Comparison of ENCODE assay signal across 24 cellular contexts in the genomic region with DNA sequence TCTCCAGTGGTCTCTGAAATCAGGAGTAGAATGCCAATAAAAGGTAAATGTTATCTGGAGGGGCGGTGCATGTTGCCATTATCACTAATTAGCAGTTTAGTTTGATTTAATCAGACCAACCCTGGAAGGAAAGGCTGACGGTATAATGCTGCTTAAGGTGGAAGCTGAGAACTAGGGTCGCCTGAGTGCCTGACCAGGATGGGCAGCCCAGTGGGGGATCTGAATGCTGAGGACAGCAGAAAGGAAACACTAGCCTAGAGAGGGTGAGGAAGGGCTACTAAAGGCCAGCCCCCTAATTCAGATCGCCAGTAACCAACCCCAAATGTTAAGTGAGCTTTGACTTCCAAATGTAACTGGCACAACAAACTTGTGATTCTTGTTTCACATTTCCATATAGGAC.
A peak's percentile ranks its signal among the peaks of the same experiment; 100 is the strongest.
DNase-seq lines count a peak whose midpoint lies in the region; ATAC-seq, FAIRE-seq and TF ChIP-seq lines count a peak whose summit lies in the region.
"Had no signal": no experiment of that assay in that cellular context is flagged by ENCODE, and none has a peak within 500 bp of the region (broad histone marks: within the 10 kb centered on the region; RNA-seq: fewer than 3 reads in every experiment).

No MANE protein-coding gene starts in this region.

- no peak overlapping the region for H2AFZ ChIP-seq in H1 (ENCODE audit: low read length)
- H2AFZ ChIP-seq in neural progenitor cell (replicated peaks) = no peak overlapping the region

- POLR2A ChIA-PET in activated CD4-positive, alpha-beta T cell treated with anti-CD3 and anti-CD28 coated beads, Interleukin-2, amount 10 ng/mL, durations not matched to agents 7 days and 5 days (lab: Charles Lee) = no interaction called here
- POLR2A ChIA-PET in H1 (lab: Charles Lee; ENCODE audit: partially characterized antibody) = interaction anchor here (0.8 kb wide), 1 partner anchor 23 kb away, joined by 3 read pairs; no protein-coding TSS in a partner anchor

- peak; percentile 48 for DNase-seq in activated CD4-positive, alpha-beta T cell treated with anti-CD3 and anti-CD28 coated beads, Interleukin-2, amount 10 ng/mL, durations not matched to agents 24 days and 14 days
- no peak for DNase-seq in activated CD4-positive, alpha-beta T cell treated with anti-CD3 and anti-CD28 coated beads, Interleukin-2, amount 10 ng/mL, durations not matched to agents 7 days and 5 days
- DNase-seq in SK-N-DZ (ENCODE audit: low spot score) (peak; percentile 49), H1 (ENCODE audit: low read depth in 1 of 2, low spot score in 2 of 2) (no peak), neural progenitor cell (ENCODE audit: low spot score) (peak; percentile 12), lower lobe of right lung (no peak), stomach (no peak), right cardiac atrium (no peak)
- DNase-seq: ACHN; BE2C; C1 segment of cervical spinal cord; CD4-positive, CD25-positive, alpha-beta regulatory T cell; CD8-positive, alpha-beta memory T cell; COR-L47; DMS 273 treated with DMSO at 0.1 percent for 48 hours; DMS53; DND-41; EL; HFFc6 had no signal

- H3K4me2 ChIP-seq in H1 (ENCODE audit: insufficient read depth in 1 of 2, low read depth in 2 of 2, low read length in 2 of 2) (no peak overlapping the region), neural progenitor cell (no peak overlapping the region)

- no peak overlapping the region for H3K27ac ChIP-seq in H1 (ENCODE audit: low read depth, low read length)
- no peak overlapping the region for H3K27ac ChIP-seq in neural progenitor cell
- H3K27ac ChIP-seq in lower lobe of right lung = no peak overlapping the region
- no peak overlapping the region for H3K27ac ChIP-seq in stomach
- no peak overlapping the region for H3K27ac ChIP-seq in right cardiac atrium (ENCODE audit: low read length)
- H3K27ac ChIP-seq: HL-60 had no signal

- no peak overlapping the region for H2AK5ac ChIP-seq in H1 (ENCODE audit: low read depth, low read length)

- peaks cover 17% of the 10 kb centered on the region for H3K4me1 Mint-ChIP-seq in activated CD4-positive, alpha-beta T cell treated with anti-CD3 and anti-CD28 coated beads, Interleukin-2, amount 10 ng/mL, durations not matched to agents 24 days and 14 days
- peaks cover 37% of the 10 kb centered on the region for H3K4me1 Mint-ChIP-seq in activated CD4-positive, alpha-beta T cell treated with anti-CD3 and anti-CD28 coated beads, Interleukin-2, amount 10 ng/mL, durations not matched to agents 7 days and 5 days
- H3K4me1 Mint-ChIP-seq in neural progenitor cell = peaks cover 66% of the 10 kb centered on the region
- H3K4me1 Mint-ChIP-seq: CD4-positive, CD25-positive, alpha-beta regulatory T cell had no signal

- peaks cover 6% of the 10 kb centered on the region for H3K9me3 Mint-ChIP-seq in activated CD4-positive, alpha-beta T cell treated with anti-CD3 and anti-CD28 coated beads, Interleukin-2, amount 10 ng/mL, durations not matched to agents 24 days and 14 days
- no peaks in the 10 kb centered on the region for H3K9me3 Mint-ChIP-seq in activated CD4-positive, alpha-beta T cell treated with anti-CD3 and anti-CD28 coated beads, Interleukin-2, amount 10 ng/mL, durations not matched to agents 7 days and 5 days
- no peaks in the 10 kb centered on the region for H3K9me3 Mint-ChIP-seq in neural progenitor cell
- H3K9me3 Mint-ChIP-seq: HFFc6 had no signal

- 0 out of 2 replicates have a peak overlapping the region, but pooled peaks have one; percentile 24 for H2BK15ac ChIP-seq in H1 (ENCODE audit: low read length)

- no peak overlapping the region for H3K56ac ChIP-seq in H1 (replicated peaks; ENCODE audit: insufficient read length, low read depth, low read length)

- no peak for FAIRE-seq in H1 (lab: Jason Lieb, UNC)
- FAIRE-seq: A204.1, GM12878, H54 had no signal

- H4K8ac ChIP-seq in H1 (ENCODE audit: extremely low read depth, insufficient read depth, low read length) = no peak overlapping the region

- no peak overlapping the region for H2BK12ac ChIP-seq in H1 (ENCODE audit: low read depth, low read length)

- H3K9me3 ChIP-seq in H1 (ENCODE audit: insufficient read depth in 2 of 2, low read depth in 1 of 2, low read length in 1 of 2) = no peaks in the 10 kb centered on the region
- no peaks in the 10 kb centered on the region for H3K9me3 ChIP-seq in neural progenitor cell (ENCODE audit: low read depth)
- H3K9me3 ChIP-seq in lower lobe of right lung = no peaks in the 10 kb centered on the region
- no peaks in the 10 kb centered on the region for H3K9me3 ChIP-seq in stomach
- H3K9me3 ChIP-seq in right cardiac atrium (ENCODE audit: control insufficient read depth, low read length) = no peaks in the 10 kb centered on the region
- H3K9me3 ChIP-seq: BE2C had no signal

- H3K27me3 ChIP-seq in H1 (replicated peaks in 1 of 4; ENCODE audit: control insufficient read depth in 3 of 4, extremely low read depth in 1 of 4, insufficient read depth in 3 of 4, low read length in 3 of 4) (no peaks in the 10 kb centered on the region), neural progenitor cell (no peaks in the 10 kb centered on the region), lower lobe of right lung (ENCODE audit: low read depth) (no peaks in the 10 kb centered on the region), stomach (no peaks in the 10 kb centered on the region), right cardiac atrium (ENCODE audit: control insufficient read depth, insufficient read depth) (no peaks in the 10 kb centered on the region)
- H3K27me3 ChIP-seq: BE2C had no signal

- no peak overlapping the region for H3K23ac ChIP-seq in H1 (ENCODE audit: insufficient read length)

- H4K5ac ChIP-seq in H1 (ENCODE audit: insufficient read length, low read depth, low read length) = no peak overlapping the region

- CTCF ChIA-PET in activated CD4-positive, alpha-beta T cell treated with anti-CD3 and anti-CD28 coated beads, Interleukin-2, amount 10 ng/mL, durations not matched to agents 7 days and 5 days (lab: Charles Lee) = interaction anchor here (1.1 kb wide), 1 partner anchor 14 kb away, joined by 3 read pairs; no protein-coding TSS in a partner anchor
- CTCF ChIA-PET in H1 (lab: Charles Lee; ENCODE audit: partially characterized antibody) = interaction anchor here (0.6 kb wide), 1 partner anchor 113 kb away, joined by 4 read pairs; no protein-coding TSS in a partner anchor

- H2BK20ac ChIP-seq in H1 (ENCODE audit: low read length) = no peak overlapping the region

- H3K4me3 ChIP-seq in H1 (ENCODE audit: extremely low read depth in 1 of 4, insufficient read depth in 2 of 4, low read depth in 3 of 4, low read length in 4 of 4) = no peak overlapping the region
- no peak overlapping the region for H3K4me3 ChIP-seq in neural progenitor cell
- H3K4me3 ChIP-seq in lower lobe of right lung = no peak overlapping the region
- H3K4me3 ChIP-seq in stomach = no peak overlapping the region
- H3K4me3 ChIP-seq in right cardiac atrium (ENCODE audit: low read length) = no peak overlapping the region
- H3K4me3 ChIP-seq: GM12878 had no signal

- H3K4ac ChIP-seq in H1 (replicated peaks; ENCODE audit: insufficient read length, low read depth, low read length) = no peak overlapping the region

- H3K79me1 ChIP-seq in H1 (ENCODE audit: low read depth, low read length) = no peaks in the 10 kb centered on the region

- TF ChIP-seq CTCF in H1 (IDR thresholded peaks at IDR 0.05; ENCODE audit: control extremely low read depth in 1 of 3, insufficient read depth in 1 of 3, low read depth in 1 of 3, low read length in 3 of 3) (no peak), neural progenitor cell (IDR thresholded peaks at IDR 0.05) (no peak), lower lobe of right lung (IDR thresholded peaks at IDR 0.05) (no peak), stomach (IDR thresholded peaks at IDR 0.05) (no peak)

- H2BK5ac ChIP-seq in H1 (ENCODE audit: low read depth, low read length) = no peak overlapping the region

- ATAC-seq in lower lobe of right lung = no peak
- no peak for ATAC-seq in right cardiac atrium
- ATAC-seq: GM12878, HCT116 had no signal

- WGBS in H1 (ENCODE audit: extremely low coverage in 1 of 2, insufficient coverage in 1 of 2, insufficient read length in 1 of 2, insufficient replicate concordance in 2 of 2, low coverage in 1 of 2, low lambda C conversion rate in 2 of 2, missing lambda C conversion rate in 1 of 2), 2 experiments = 67% methylated on average over 4 of the region's 4 CpGs; no CpG with 5 or more reads in 1 of the 2 experiments
- WGBS in stomach, 5 donors = 53 to 64% (median 57%) methylated on average over 4 of the region's 4 CpGs
- 74% methylated on average over 4 of the region's 4 CpGs for WGBS in right cardiac atrium

- TF ChIP-seq POLR2A in H1 (IDR thresholded peaks at IDR 0.05; ENCODE audit: control extremely low read depth in 1 of 2, low read depth in 2 of 2, low read length in 2 of 2) (no peak), stomach (IDR thresholded peaks at IDR 0.05) (no peak)

- H3F3A ChIP-seq in neural progenitor cell (ENCODE audit: low read depth) = no peaks in the 10 kb centered on the region

- no peaks in the 10 kb centered on the region for H3K36me3 ChIP-seq in H1 (ENCODE audit: control insufficient read depth in 2 of 4, insufficient read depth in 4 of 4, low read length in 3 of 4)
- H3K36me3 ChIP-seq in neural progenitor cell = no peaks in the 10 kb centered on the region
- H3K36me3 ChIP-seq in lower lobe of right lung = no peaks in the 10 kb centered on the region
- H3K36me3 ChIP-seq in stomach = no peaks in the 10 kb centered on the region
- H3K36me3 ChIP-seq: BE2C had no signal

- H3K27ac Mint-ChIP-seq in activated CD4-positive, alpha-beta T cell treated with anti-CD3 and anti-CD28 coated beads, Interleukin-2, amount 10 ng/mL, durations not matched to agents 24 days and 14 days = no peak overlapping the region
- H3K27ac Mint-ChIP-seq in activated CD4-positive, alpha-beta T cell treated with anti-CD3 and anti-CD28 coated beads, Interleukin-2, amount 10 ng/mL, durations not matched to agents 7 days and 5 days = no peak overlapping the region
- no peak overlapping the region for H3K27ac Mint-ChIP-seq in neural progenitor cell
- H3K27ac Mint-ChIP-seq: CD4-positive, CD25-positive, alpha-beta regulatory T cell; CD8-positive, alpha-beta memory T cell; HFFc6 had no signal

- H3K9ac ChIP-seq in H1 (replicated peaks in 1 of 4; ENCODE audit: extremely low read depth in 1 of 4, low read depth in 3 of 4, low read length in 3 of 4) (no peak overlapping the region), neural progenitor cell (no peak overlapping the region)

- no peaks in the 10 kb centered on the region for H3K79me2 ChIP-seq in H1 (ENCODE audit: control insufficient read depth in 1 of 2, insufficient read depth in 2 of 2, low read length in 2 of 2)
- H3K79me2 ChIP-seq in neural progenitor cell (ENCODE audit: low read depth) = no peaks in the 10 kb centered on the region

- no peak overlapping the region for H2BK120ac ChIP-seq in H1 (replicated peaks; ENCODE audit: low read depth, low read length)

- no peak overlapping the region for H3K14ac ChIP-seq in H1 (ENCODE audit: insufficient read length)

- TF ChIP-seq EP300 in H1 (IDR thresholded peaks at IDR 0.05; ENCODE audit: borderline replicate concordance in 1 of 2, low read depth in 2 of 2, low read length in 2 of 2) (no peak), stomach (IDR thresholded peaks at IDR 0.05) (no peak)

- H4K20me1 ChIP-seq in H1 (replicated peaks in 1 of 2; ENCODE audit: control insufficient read depth in 1 of 2, insufficient read depth in 2 of 2, low read length in 2 of 2) (no peaks in the 10 kb centered on the region), neural progenitor cell (ENCODE audit: low read depth) (no peaks in the 10 kb centered on the region)

- no peak overlapping the region for H3K4me3 Mint-ChIP-seq in activated CD4-positive, alpha-beta T cell treated with anti-CD3 and anti-CD28 coated beads, Interleukin-2, amount 10 ng/mL, durations not matched to agents 24 days and 14 days
- H3K4me3 Mint-ChIP-seq in activated CD4-positive, alpha-beta T cell treated with anti-CD3 and anti-CD28 coated beads, Interleukin-2, amount 10 ng/mL, durations not matched to agents 7 days and 5 days = no peak overlapping the region
- no peak overlapping the region for H3K4me3 Mint-ChIP-seq in neural progenitor cell
- H3K4me3 Mint-ChIP-seq: CD4-positive, CD25-positive, alpha-beta regulatory T cell; CD8-positive, alpha-beta memory T cell; HFFc6 had no signal

- no peak for TF ChIP-seq RAD21 in H1 (IDR thresholded peaks at IDR 0.05 in 1 of 2, conservative IDR thresholded peaks at IDR 0.05 in 1 of 2; ENCODE audit: low read depth in 2 of 2, low read length in 2 of 2)

- H3K4me1 ChIP-seq in H1 (replicated peaks in 1 of 4; ENCODE audit: control insufficient read depth in 3 of 4, insufficient read depth in 4 of 4, low read length in 3 of 4) (peaks cover 0 to 7% (median 3%) of the 10 kb centered on the region in 4 experiments; a peak in 3 of 7 replicates), neural progenitor cell (peaks cover 20% of the 10 kb centered on the region), lower lobe of right lung (no peaks in the 10 kb centered on the region), stomach (no peaks in the 10 kb centered on the region), right cardiac atrium (ENCODE audit: control insufficient read depth, insufficient read depth, low read length) (peaks cover 5% of the 10 kb centered on the region)

- H3K23me2 ChIP-seq in H1 (ENCODE audit: low read depth, low read length) = no peaks in the 10 kb centered on the region

- H3K27me3 Mint-ChIP-seq in activated CD4-positive, alpha-beta T cell treated with anti-CD3 and anti-CD28 coated beads, Interleukin-2, amount 10 ng/mL, durations not matched to agents 24 days and 14 days = no peaks in the 10 kb centered on the region
- no peaks in the 10 kb centered on the region for H3K27me3 Mint-ChIP-seq in activated CD4-positive, alpha-beta T cell treated with anti-CD3 and anti-CD28 coated beads, Interleukin-2, amount 10 ng/mL, durations not matched to agents 7 days and 5 days
- H3K27me3 Mint-ChIP-seq in neural progenitor cell (ENCODE audit: insufficient read depth, low read depth) = peaks cover 14% of the 10 kb centered on the region
- H3K27me3 Mint-ChIP-seq: CD8-positive, alpha-beta memory T cell had no signal

- intact Hi-C loops in activated CD4-positive, alpha-beta T cell treated with anti-CD3 and anti-CD28 coated beads, Interleukin-2, amount 10 ng/mL, durations not matched to agents 24 days and 14 days (cut with micrococcal nuclease) = no loop called here
- intact Hi-C loops in lower lobe of right lung (cut with DNase I) = no loop called here
- intact Hi-C loops in stomach (cut with DNase I; ENCODE audit: low total_unique reads) = no loop called here
- intact Hi-C loops in right cardiac atrium (cut with DNase I) = no loop called here

- no peaks in the 10 kb centered on the region for H3K36me3 Mint-ChIP-seq in activated CD4-positive, alpha-beta T cell treated with anti-CD3 and anti-CD28 coated beads, Interleukin-2, amount 10 ng/mL, durations not matched to agents 24 days and 14 days (ENCODE audit: low read depth)
- peaks cover 2% of the 10 kb centered on the region for H3K36me3 Mint-ChIP-seq in activated CD4-positive, alpha-beta T cell treated with anti-CD3 and anti-CD28 coated beads, Interleukin-2, amount 10 ng/mL, durations not matched to agents 7 days and 5 days (ENCODE audit: low read depth)
- no peaks in the 10 kb centered on the region for H3K36me3 Mint-ChIP-seq in neural progenitor cell
- H3K36me3 Mint-ChIP-seq: CD4-positive, CD25-positive, alpha-beta regulatory T cell; CD8-positive, alpha-beta memory T cell had no signal

- no peak overlapping the region for H4K91ac ChIP-seq in H1 (replicated peaks; ENCODE audit: insufficient read length, low read length)

- H3K18ac ChIP-seq in H1 (ENCODE audit: extremely low read depth, low read length) = no peak overlapping the region

Comparison
In these comparisons a context has a peak if more than half of its experiments do, and no peak if none do; other contexts are left out.
1. DNase-seq: peak in activated CD4-positive, alpha-beta T cell treated with anti-CD3 and anti-CD28 coated beads, Interleukin-2, amount 10 ng/mL, durations not matched to agents 24 days and 14 days (single experiment), SK-N-DZ (single experiment) and neural progenitor cell (single experiment); none in activated CD4-positive, alpha-beta T cell treated with anti-CD3 and anti-CD28 coated beads, Interleukin-2, amount 10 ng/mL, durations not matched to agents 7 days and 5 days (single experiment), H1 (0 of 2), lower lobe of right lung (single experiment), stomach (single experiment) and right cardiac atrium (0 of 3).